ENCODE assay signal across 19 cellular contexts in the genomic region with DNA sequence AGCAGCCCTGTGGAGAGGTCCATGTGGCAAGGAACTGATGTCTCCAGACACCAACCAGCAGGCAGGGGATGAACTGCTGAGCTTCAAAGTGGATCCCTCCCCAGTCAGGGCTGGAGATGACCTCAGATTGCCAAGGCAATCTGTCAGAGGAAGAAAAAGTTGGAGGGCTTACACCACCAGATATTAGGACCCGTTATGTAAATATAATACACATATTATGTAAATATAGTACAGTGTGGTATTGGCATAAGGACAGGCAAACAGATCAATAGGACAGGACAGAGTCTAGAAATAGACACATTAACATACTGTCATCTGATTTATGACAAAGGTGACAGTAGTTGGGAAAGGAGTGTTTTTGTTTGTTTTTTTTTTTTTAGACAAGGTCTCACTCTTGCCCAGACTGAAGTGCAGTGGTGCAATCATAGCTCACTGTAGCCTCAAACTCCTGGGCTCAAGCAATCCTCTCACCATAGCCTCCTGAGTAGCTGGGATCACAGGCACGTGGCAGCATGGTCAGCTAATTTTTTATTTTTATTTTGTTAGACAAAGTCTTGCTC.
"Had no signal": no experiment of that assay in that cellular context is flagged by ENCODE, and none has a peak within 500 bp of the region (broad histone marks: within the 10 kb centered on the region; RNA-seq: fewer than 3 reads in every experiment).

No MANE protein-coding gene starts in this region.

- H3K27me3 ChIP-seq: transverse colon, vagina had no signal

- H3K4me3 Mint-ChIP-seq: activated naive CD4-positive, alpha-beta T cell treated with anti-CD3 and anti-CD28 coated beads, Interleukin-2, amount 50 U/mL, for 24 hours; mesothelial cell of epicardium; nephron; stimulated activated naive CD8-positive, alpha-beta T cell treated with anti-CD3 and anti-CD28 coated beads, Interleukin-15, Interleukin-2, amounts not matched to agents 100 ng/mL and 50 ng/mL, for 24 hours had no signal

- H3K4me1 Mint-ChIP-seq: activated naive CD4-positive, alpha-beta T cell treated with anti-CD3 and anti-CD28 coated beads, Interleukin-2, amount 50 U/mL, for 24 hours; nephron had no signal

- H3K36me3 Mint-ChIP-seq: activated naive CD4-positive, alpha-beta T cell treated with anti-CD3 and anti-CD28 coated beads, Interleukin-2, amount 50 U/mL, for 24 hours; mesothelial cell of epicardium had no signal

- H3K27me3 Mint-ChIP-seq: activated naive CD4-positive, alpha-beta T cell treated with anti-CD3 and anti-CD28 coated beads, Interleukin-2, amount 50 U/mL, for 24 hours; stimulated activated naive CD8-positive, alpha-beta T cell treated with anti-CD3 and anti-CD28 coated beads, Interleukin-15, Interleukin-2, amounts not matched to agents 100 ng/mL and 50 ng/mL, for 24 hours had no signal

- H3K9me3 Mint-ChIP-seq: activated naive CD4-positive, alpha-beta T cell treated with anti-CD3 and anti-CD28 coated beads, Interleukin-2, amount 50 U/mL, for 24 hours; mesothelial cell of epicardium; nephron; stimulated activated naive CD8-positive, alpha-beta T cell treated with anti-CD3 and anti-CD28 coated beads, Interleukin-15, Interleukin-2, amounts not matched to agents 100 ng/mL and 50 ng/mL, for 24 hours had no signal

- H3K9me3 ChIP-seq: transverse colon, vagina had no signal

- H3K4me3 ChIP-seq: lung, transverse colon, vagina had no signal

- H3K36me3 ChIP-seq: transverse colon, vagina had no signal

- H3K27ac Mint-ChIP-seq: activated naive CD4-positive, alpha-beta T cell treated with anti-CD3 and anti-CD28 coated beads, Interleukin-2, amount 50 U/mL, for 24 hours; mesothelial cell of epicardium; nephron; stimulated activated naive CD8-positive, alpha-beta T cell treated with anti-CD3 and anti-CD28 coated beads, Interleukin-15, Interleukin-2, amounts not matched to agents 100 ng/mL and 50 ng/mL, for 24 hours had no signal

- ATAC-seq: left cardiac atrium had no signal

- H3K27ac ChIP-seq: transverse colon, vagina, VCaP had no signal

- DNase-seq: activated CD4-positive, alpha-beta T cell treated with anti-CD3 and anti-CD28 coated beads, Interleukin-2, amount 50 U/mL, for 1 hour; activated CD4-positive, CD25-positive, alpha-beta regulatory T cell treated with anti-CD3 and anti-CD28 coated beads, Interleukin-2, amount 50 U/mL, for 72 hours; activated CD8-positive, alpha-beta memory T cell treated with anti-CD3 and anti-CD28 coated beads, Interleukin-2, amount 50 U/mL, for 4 hours; activated effector memory CD4-positive, alpha-beta T cell treated with anti-CD3 and anti-CD28 coated beads, Interleukin-2, amount 50 U/mL, for 16 hours; activated T-cell treated with anti-CD3 and anti-CD28 coated beads, Interleukin-2, amount 50 U/mL, for 48 hours; hippocampal formation; left cardiac atrium; nucleus accumbens; retina; stimulated activated CD4-positive, alpha-beta T cell treated with anti-CD3 and anti-CD28 coated beads, Interleukin-2, amount 100 ng/mL, for 48 hours; T-helper 2 cell; transverse colon had no signal

- H3K4me1 ChIP-seq: transverse colon, vagina had no signal
